ENCODE assay signal across 21 cellular contexts in the genomic region with DNA sequence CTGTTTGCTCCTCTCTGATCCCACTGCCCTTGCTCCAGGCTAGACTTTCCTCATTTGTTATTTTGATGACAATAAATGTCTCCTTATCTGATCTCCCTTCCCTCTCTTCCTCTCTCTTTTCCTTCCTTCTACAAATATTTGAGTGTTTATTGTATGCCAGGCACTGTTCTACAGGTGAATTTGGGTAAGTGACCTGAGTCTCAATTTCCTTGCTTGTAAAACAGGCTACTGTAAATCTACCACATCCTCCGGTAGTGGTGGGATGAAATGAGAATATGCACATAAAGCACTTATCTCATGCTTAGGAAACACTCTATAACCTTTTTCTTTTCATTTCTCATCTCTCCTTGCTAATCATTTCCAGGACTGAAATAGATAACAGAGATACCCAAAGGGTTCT.
DNase-seq lines count a peak whose midpoint lies in the region; ATAC-seq, FAIRE-seq and TF ChIP-seq lines count a peak whose summit lies in the region.
"Had no signal": no experiment of that assay in that cellular context is flagged by ENCODE, and none has a peak within 500 bp of the region (broad histone marks: within the 10 kb centered on the region; RNA-seq: fewer than 3 reads in every experiment).

No MANE protein-coding gene starts in this region.

- no peak overlapping the region for H3K4me3 ChIP-seq in CD4-positive, alpha-beta memory T cell (ENCODE audit: low read length in 2 of 2)
- H3K4me3 ChIP-seq: body of pancreas, esophagus squamous epithelium, GM12878, right lobe of liver had no signal

- ATAC-seq in naive thymus-derived CD8-positive, alpha-beta T cell, result peak; percentile 39 to 78
- no peak for ATAC-seq in GM21515 (IDR thresholded peaks at IDR 0.05; ENCODE audit: unreplicated experiment)
- ATAC-seq: body of pancreas; GM12878; right lobe of liver; stimulated activated memory B cell treated with anti-CD40 and anti-IgM and Interleukin-4, amounts not matched to agents 10 μg/mL and 1 μg/mL and 100 μg/mL, for 72 hours had no signal

- no peak overlapping the region for H3K27ac ChIP-seq in CD4-positive, alpha-beta memory T cell (ENCODE audit: low read depth, low read length)
- H3K27ac ChIP-seq: body of pancreas, right lobe of liver had no signal

- no peak for TF ChIP-seq POLR2A in H54 (IDR thresholded peaks at IDR 0.05; ENCODE audit: low read depth, low read length)

- peak overlapping the region in 6 of 7 donors; percentile 9 to 88 (median 41) for H3K27ac Mint-ChIP-seq in CD4-positive, alpha-beta memory T cell
- peak overlapping the region; percentile 38 for H3K27ac Mint-ChIP-seq in activated T-helper 1 cell treated with anti-CD3 and anti-CD28 coated beads, Interleukin-12 subunit alpha, Interleukin-12 subunit beta, Interleukin-2, Interleukin-4 antibody, amounts not matched to agents 30 ng/mL and 10 ng/mL and 1 ng/mL, durations not matched to agents 14 hours and 24 hours and 36 hours
- peak overlapping the region in 9 of 10 donors; percentile 7 to 84 (median 74) for H3K27ac Mint-ChIP-seq in naive thymus-derived CD8-positive, alpha-beta T cell
- H3K27ac Mint-ChIP-seq: memory B cell; naive B cell; stimulated activated memory B cell treated with anti-CD40 and anti-IgM and Interleukin-4, amounts not matched to agents 10 μg/mL and 1 μg/mL and 100 μg/mL, for 72 hours had no signal

- no peaks in the 10 kb centered on the region for H3K36me3 ChIP-seq in CD4-positive, alpha-beta memory T cell (ENCODE audit: insufficient read depth, low read length)
- H3K36me3 ChIP-seq: esophagus squamous epithelium, right lobe of liver had no signal

- FAIRE-seq in H54 (lab: Jason Lieb, UNC) (no peak), frontal cortex (lab: Jason Lieb, UNC) (no peak)
- FAIRE-seq: GM12878, H1 had no signal

- H3K4me1 Mint-ChIP-seq in CD4-positive, alpha-beta memory T cell, result peaks cover 12 to 25% (median 20%) of the 10 kb centered on the region in 4 donors
- H3K4me1 Mint-ChIP-seq in activated T-helper 1 cell treated with anti-CD3 and anti-CD28 coated beads, Interleukin-12 subunit alpha, Interleukin-12 subunit beta, Interleukin-2, Interleukin-4 antibody, amounts not matched to agents 30 ng/mL and 10 ng/mL and 1 ng/mL, durations not matched to agents 14 hours and 24 hours and 36 hours (ENCODE audit: low read depth), result peaks cover 34% of the 10 kb centered on the region
- H3K4me1 Mint-ChIP-seq in naive thymus-derived CD8-positive, alpha-beta T cell, result peaks cover 11 to 37% (median 24%) of the 10 kb centered on the region in 4 donors
- H3K4me1 Mint-ChIP-seq: memory B cell; naive B cell; stimulated activated memory B cell treated with anti-CD40 and anti-IgM and Interleukin-4, amounts not matched to agents 10 μg/mL and 1 μg/mL and 100 μg/mL, for 72 hours had no signal

- H3K4me1 ChIP-seq in CD4-positive, alpha-beta memory T cell (ENCODE audit: insufficient read depth, low read length), result peaks cover 24% of the 10 kb centered on the region
- H3K4me1 ChIP-seq: body of pancreas had no signal

- POLR2A ChIA-PET in CD4-positive, alpha-beta memory T cell (lab: Charles Lee; ENCODE audit: partially characterized antibody), result no interaction called here
- POLR2A ChIA-PET in HEK293T (lab: Yijun Ruan, JAX), result interaction anchor here (1.0 to 1.4 kb wide), 2 partner anchors 10 to 273 kb away, joined by 3 to 4 read pairs; a partner anchor contains a TSS
- POLR2A ChIA-PET in naive thymus-derived CD8-positive, alpha-beta T cell (lab: Charles Lee), result interaction anchor here (1.2 kb wide), 1 partner anchor 895 kb away, joined by 3 read pairs; no protein-coding TSS in a partner anchor

- no peaks in the 10 kb centered on the region for H3K9me3 ChIP-seq in CD4-positive, alpha-beta memory T cell (ENCODE audit: control insufficient read depth in 1 of 2, low read length in 2 of 2)
- H3K9me3 ChIP-seq: body of pancreas, esophagus squamous epithelium, right lobe of liver had no signal

- intact Hi-C loops in CD4-positive, alpha-beta memory T cell (cut with micrococcal nuclease), result no loop called here
- intact Hi-C loops in activated T-helper 1 cell treated with anti-CD3 and anti-CD28 coated beads, Interleukin-12 subunit alpha, Interleukin-12 subunit beta, Interleukin-2, Interleukin-4 antibody, amounts not matched to agents 30 ng/mL and 10 ng/mL and 1 ng/mL, durations not matched to agents 14 hours and 24 hours and 36 hours (cut with micrococcal nuclease), result loop anchor here (5.0 kb wide), 1 partner anchor 294 kb away; no protein-coding TSS in a partner anchor

- no peaks in the 10 kb centered on the region for H3K27me3 ChIP-seq in CD4-positive, alpha-beta memory T cell (ENCODE audit: insufficient read depth, low read length)
- H3K27me3 ChIP-seq: body of pancreas, esophagus squamous epithelium, right lobe of liver had no signal

- peak overlapping the region in 7 of 8 donors; percentile 4 to 74 (median 57) for H3K4me3 Mint-ChIP-seq in CD4-positive, alpha-beta memory T cell
- H3K4me3 Mint-ChIP-seq in activated T-helper 1 cell treated with anti-CD3 and anti-CD28 coated beads, Interleukin-12 subunit alpha, Interleukin-12 subunit beta, Interleukin-2, Interleukin-4 antibody, amounts not matched to agents 30 ng/mL and 10 ng/mL and 1 ng/mL, durations not matched to agents 14 hours and 24 hours and 36 hours, result peak overlapping the region; percentile 21
- peak overlapping the region in 9 of 10 donors; percentile 1 to 69 (median 50) for H3K4me3 Mint-ChIP-seq in naive thymus-derived CD8-positive, alpha-beta T cell
- H3K4me3 Mint-ChIP-seq: memory B cell; naive B cell; stimulated activated memory B cell treated with anti-CD40 and anti-IgM and Interleukin-4, amounts not matched to agents 10 μg/mL and 1 μg/mL and 100 μg/mL, for 72 hours had no signal

- H3K36me3 Mint-ChIP-seq in CD4-positive, alpha-beta memory T cell, result no peaks in the 10 kb centered on the region
- no peaks in the 10 kb centered on the region for H3K36me3 Mint-ChIP-seq in activated T-helper 1 cell treated with anti-CD3 and anti-CD28 coated beads, Interleukin-12 subunit alpha, Interleukin-12 subunit beta, Interleukin-2, Interleukin-4 antibody, amounts not matched to agents 30 ng/mL and 10 ng/mL and 1 ng/mL, durations not matched to agents 14 hours and 24 hours and 36 hours (ENCODE audit: low read depth)
- no peaks in the 10 kb centered on the region for H3K36me3 Mint-ChIP-seq in naive thymus-derived CD8-positive, alpha-beta T cell
- H3K36me3 Mint-ChIP-seq: memory B cell; naive B cell; stimulated activated memory B cell treated with anti-CD40 and anti-IgM and Interleukin-4, amounts not matched to agents 10 μg/mL and 1 μg/mL and 100 μg/mL, for 72 hours had no signal

- peaks cover 0 to 2% (median 0%) of the 10 kb centered on the region in 8 donors for H3K9me3 Mint-ChIP-seq in CD4-positive, alpha-beta memory T cell
- no peaks in the 10 kb centered on the region for H3K9me3 Mint-ChIP-seq in activated T-helper 1 cell treated with anti-CD3 and anti-CD28 coated beads, Interleukin-12 subunit alpha, Interleukin-12 subunit beta, Interleukin-2, Interleukin-4 antibody, amounts not matched to agents 30 ng/mL and 10 ng/mL and 1 ng/mL, durations not matched to agents 14 hours and 24 hours and 36 hours
- no peaks in the 10 kb centered on the region for H3K9me3 Mint-ChIP-seq in naive thymus-derived CD8-positive, alpha-beta T cell
- H3K9me3 Mint-ChIP-seq: memory B cell; naive B cell; stimulated activated memory B cell treated with anti-CD40 and anti-IgM and Interleukin-4, amounts not matched to agents 10 μg/mL and 1 μg/mL and 100 μg/mL, for 72 hours had no signal

- no peaks in the 10 kb centered on the region for H3K27me3 Mint-ChIP-seq in CD4-positive, alpha-beta memory T cell
- H3K27me3 Mint-ChIP-seq in activated T-helper 1 cell treated with anti-CD3 and anti-CD28 coated beads, Interleukin-12 subunit alpha, Interleukin-12 subunit beta, Interleukin-2, Interleukin-4 antibody, amounts not matched to agents 30 ng/mL and 10 ng/mL and 1 ng/mL, durations not matched to agents 14 hours and 24 hours and 36 hours (ENCODE audit: insufficient read depth), result no peaks in the 10 kb centered on the region
- peaks cover 0 to 1% (median 0%) of the 10 kb centered on the region in 5 donors for H3K27me3 Mint-ChIP-seq in naive thymus-derived CD8-positive, alpha-beta T cell

- peak in 2 of 5 donors; percentile 13 to 19 for DNase-seq in CD4-positive, alpha-beta memory T cell
- DNase-seq in HEK293T (ENCODE audit: extremely low spot score) (no peak), H54 (ENCODE audit: insufficient read length, low spot score) (no peak), frontal cortex (ENCODE audit: low spot score in 2 of 2) (no peak)
- peak; percentile 17 for DNase-seq in activated T-helper 1 cell treated with anti-CD3 and anti-CD28 coated beads, Interleukin-12 subunit alpha, Interleukin-12 subunit beta, Interleukin-2, Interleukin-4 antibody, amounts not matched to agents 30 ng/mL and 10 ng/mL and 1 ng/mL, durations not matched to agents 14 hours and 24 hours and 36 hours (ENCODE audit: low spot score)
- peak in 3 of 10 donors; percentile 4 to 38 (median 24) for DNase-seq in naive thymus-derived CD8-positive, alpha-beta T cell
- DNase-seq: activated CD4-positive, CD25-positive, alpha-beta regulatory T cell; activated CD8-positive, alpha-beta memory T cell treated with anti-CD3 and anti-CD28 coated beads, Interleukin-2, amount 50 U/mL, for 4 hours; body of pancreas; DMS79; effector memory CD4-positive, alpha-beta T cell; esophagus squamous epithelium; naive B cell; NCI-H1048; NCI-H2081 treated with DMSO at 0.1 percent for 48 hours; right lobe of liver had no signal

- CTCF ChIA-PET in CD4-positive, alpha-beta memory T cell (lab: Charles Lee; ENCODE audit: partially characterized antibody), result no interaction called here
- CTCF ChIA-PET in HEK293T (lab: Yijun Ruan, JAX), result interaction anchor here (0.5 to 1.0 kb wide), 2 partner anchors 135 to 247 kb away, joined by 3 to 4 read pairs; no protein-coding TSS in a partner anchor

TF ChIP-seq in HEK293T, 16 proteins besides CTCF, POLR2A, EP300 and RAD21:
- no peak for TF ChIP-seq NFRKB (IDR thresholded peaks at IDR 0.05)
- no peak for TF ChIP-seq BHLHE40 (IDR thresholded peaks at IDR 0.05; ENCODE audit: borderline replicate concordance)
- TF ChIP-seq, protein P1, sequence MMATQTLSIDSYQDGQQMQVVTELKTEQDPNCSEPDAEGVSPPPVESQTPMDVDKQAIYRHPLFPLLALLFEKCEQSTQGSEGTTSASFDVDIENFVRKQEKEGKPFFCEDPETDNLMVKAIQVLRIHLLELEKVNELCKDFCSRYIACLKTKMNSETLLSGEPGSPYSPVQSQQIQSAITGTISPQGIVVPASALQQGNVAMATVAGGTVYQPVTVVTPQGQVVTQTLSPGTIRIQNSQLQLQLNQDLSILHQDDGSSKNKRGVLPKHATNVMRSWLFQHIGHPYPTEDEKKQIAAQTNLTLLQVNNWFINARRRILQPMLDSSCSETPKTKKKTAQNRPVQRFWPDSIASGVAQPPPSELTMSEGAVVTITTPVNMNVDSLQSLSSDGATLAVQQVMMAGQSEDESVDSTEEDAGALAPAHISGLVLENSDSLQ (IDR thresholded peaks at IDR 0.05), result peak; percentile 25; the same call in 1 of the 2 replicates
- TF ChIP-seq ARNT (IDR thresholded peaks at IDR 0.05), result no peak
- TF ChIP-seq TARDBP (IDR thresholded peaks at IDR 0.05), result no peak
- TF ChIP-seq FOXM1 (IDR thresholded peaks at IDR 0.05; ENCODE audit: borderline replicate concordance), result no peak
- TF ChIP-seq HDGF (IDR thresholded peaks at IDR 0.05; ENCODE audit: borderline replicate concordance), result no peak
- TF ChIP-seq L3MBTL2 (conservative IDR thresholded peaks at IDR 0.05), result no peak
